Comparison of ENCODE assay signal across 10 cellular contexts in genomic region chr12:124410354-124411175, GRCh38.
A peak's percentile ranks its signal among the peaks of the same experiment; 100 is the strongest.
DNase-seq lines count a peak whose midpoint lies in the region; ATAC-seq and TF ChIP-seq lines count a peak whose summit lies in the region.
"Had no signal": no experiment of that assay in that cellular context is flagged by ENCODE, and none has a peak within 500 bp of the region (broad histone marks: within the 10 kb centered on the region; RNA-seq: fewer than 3 reads in every experiment).

No MANE protein-coding gene starts in this region.

- no peak for TF ChIP-seq CTCF in PC-3 (conservative IDR thresholded peaks at IDR 0.05; ENCODE audit: low read depth, low read length)
- no peak for TF ChIP-seq CTCF in heart left ventricle (IDR thresholded peaks at IDR 0.05)

- ATAC-seq in PC-3 = no peak
- ATAC-seq in heart left ventricle = peak; percentile 7 to 57 (median 24)
- no peak for ATAC-seq in GM21723 (IDR thresholded peaks at IDR 0.05; ENCODE audit: unreplicated experiment)

- H3K36me3 ChIP-seq in PC-3 (ENCODE audit: low read depth, low read length) (peaks cover 8% of the 10 kb centered on the region; the same call in 1 of the 2 replicates), heart left ventricle (peaks cover 0 to 83% (median 23%) of the 10 kb centered on the region in 9 donors), skeletal muscle tissue (ENCODE audit: control insufficient read depth in 3 of 3, insufficient read depth in 3 of 3, low read length in 3 of 3) (peaks cover 7 to 11% (median 7%) of the 10 kb centered on the region in 3 donors)

- no peak for TF ChIP-seq POLR2A in heart left ventricle (IDR thresholded peaks at IDR 0.05)

- H3F3A ChIP-seq in PC-3 (ENCODE audit: low read length, unreplicated experiment) = no peaks in the 10 kb centered on the region

- no peak overlapping the region for H3K4me3 ChIP-seq in PC-3 (ENCODE audit: low read length)
- no peak overlapping the region for H3K4me3 ChIP-seq in heart left ventricle
- no peak overlapping the region for H3K4me3 ChIP-seq in skeletal muscle tissue (ENCODE audit: low read length in 3 of 3)

- 44 to 53% (median 48%) methylated on average over 12 to 15 of the region's 15 CpGs for WGBS in heart left ventricle, 4 donors

- no peaks in the 10 kb centered on the region for H3K9me2 ChIP-seq in PC-3 (replicated peaks; ENCODE audit: low read length)

- H4K20me1 ChIP-seq in PC-3 (ENCODE audit: low read length) = 0 out of 2 replicates have a peak, but pooled peaks cover 4% of the 10 kb centered on the region

- CTCF ChIA-PET in PC-3 (lab: Charles Lee) = no interaction called here

- POLR2A ChIA-PET in PC-3 (lab: Charles Lee; ENCODE audit: unreplicated experiment) = no interaction called here

- peaks cover 32% of the 10 kb centered on the region for H3K79me2 ChIP-seq in PC-3 (ENCODE audit: low read length)

- BruUV-seq in PC-3 (replicated peaks; lab: Mats Ljungman, UMichigan) = no TSS peak

- H3K27me3 ChIP-seq in PC-3 (ENCODE audit: low read length) = no peaks in the 10 kb centered on the region
- H3K27me3 ChIP-seq in heart left ventricle = no peaks in the 10 kb centered on the region
- no peaks in the 10 kb centered on the region for H3K27me3 ChIP-seq in skeletal muscle tissue (ENCODE audit: control insufficient read depth in 3 of 3, insufficient read depth in 3 of 3, low read length in 3 of 3)

- peak overlapping the region; percentile 70 for H3K27ac ChIP-seq in PC-3 (ENCODE audit: low read length)
- H3K27ac ChIP-seq in heart left ventricle = peak overlapping the region; percentile 6 to 78 (median 42)
- H3K27ac ChIP-seq in skeletal muscle tissue (ENCODE audit: low read depth, low read length) = peak overlapping the region; percentile 82

- H3K9me3 ChIP-seq in PC-3 (ENCODE audit: low read length) (no peaks in the 10 kb centered on the region), heart left ventricle (no peaks in the 10 kb centered on the region), skeletal muscle tissue (ENCODE audit: control insufficient read depth in 3 of 3, low read length in 3 of 3) (no peaks in the 10 kb centered on the region)

- H3K4me1 ChIP-seq in PC-3 (ENCODE audit: insufficient read depth, low read length) (peaks cover 26% of the 10 kb centered on the region), heart left ventricle (peaks cover 4 to 67% (median 45%) of the 10 kb centered on the region in 12 donors), skeletal muscle tissue (ENCODE audit: control insufficient read depth in 3 of 3, insufficient read depth in 3 of 3, low read length in 3 of 3) (peaks cover 38 to 69% (median 54%) of the 10 kb centered on the region in 3 donors)

- H3K9ac ChIP-seq in PC-3 (ENCODE audit: low read length) = peak overlapping the region; percentile 26; the same call in 1 of the 2 replicates
- peak overlapping the region in 2 of 3 donors; percentile 32 to 72 for H3K9ac ChIP-seq in skeletal muscle tissue (ENCODE audit: low read depth in 1 of 3, low read length in 3 of 3)

- DNase-seq in ELF-1 (ENCODE audit: low read depth, low spot score) (peak; percentile 73), PC-3 (no peak), heart left ventricle (peak in 1 of 5 donors; percentile 77), CD1c-positive myeloid dendritic cell (ENCODE audit: extremely low spot score) (no peak), HuH-7 (ENCODE audit: low spot score) (no peak), NOMO-1 treated with DMSO at 0.1 percent for 48 hours (lab: John Stamatoyannopoulos, UW; ENCODE audit: unreplicated experiment) (no peak)
- DNase-seq: NCI-H510A treated with DMSO at 0.1 percent for 48 hours; stimulated activated naive CD4-positive, alpha-beta T cell treated with Interleukin-2 at 50 U/mL for 16 hours had no signal

- intact Hi-C loops in PC-3 (cut with micrococcal nuclease) (no loop called here), heart left ventricle (cut with DNase I) (no loop called here)

- peak overlapping the region; percentile 58 for H3K4me2 ChIP-seq in PC-3 (ENCODE audit: low read length)

- no peak overlapping the region for H2AFZ ChIP-seq in PC-3 (ENCODE audit: low read length)

Comparison
In these comparisons a context has a peak if more than half of its experiments do, and no peak if none do; other contexts are left out.
1. ATAC-seq: peak in heart left ventricle (4 of 4); none in PC-3 (single experiment) and GM21723 (single experiment).
2. Peak in every context shown above with its lines, with median percentiles within 50 percentile points of each other: H3K27ac ChIP-seq.